In the genomic region with DNA sequence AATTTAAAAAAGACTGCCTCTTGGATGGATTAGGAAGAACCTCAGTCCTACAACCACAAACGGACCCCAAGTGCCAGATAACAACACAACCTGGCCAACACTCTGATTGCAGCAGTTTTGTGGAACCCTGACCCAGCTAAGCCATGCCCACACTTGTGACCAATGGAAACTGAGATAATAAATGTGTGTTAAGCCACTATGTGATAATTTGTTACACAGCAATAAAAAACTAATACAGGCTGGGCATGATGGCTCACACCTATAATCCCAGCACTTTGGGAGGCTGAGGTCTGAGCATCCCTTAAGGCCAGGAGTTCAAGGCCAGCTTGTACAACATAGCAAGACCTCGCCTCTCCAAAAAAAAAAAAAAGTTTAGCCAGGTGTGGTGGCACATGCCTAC, we compare ENCODE assay signal across 29 cellular contexts.
DNase-seq lines count a peak whose midpoint lies in the region; ATAC-seq, FAIRE-seq and TF ChIP-seq lines count a peak whose summit lies in the region.
"Had no signal": no experiment of that assay in that cellular context is flagged by ENCODE, and none has a peak within 500 bp of the region (broad histone marks: within the 10 kb centered on the region; RNA-seq: fewer than 3 reads in every experiment).

No MANE protein-coding gene starts in this region.

- in situ Hi-C loops in GM12878 (cut with MboI) = no loop called here

- H2AFZ ChIP-seq in GM12878 (ENCODE audit: control insufficient read depth, low read depth, low read length) = no peak overlapping the region

- SMC1A ChIA-PET in GM12878 (lab: Charles Lee; ENCODE audit: uncharacterized antibody, unreplicated experiment) = interaction anchor here (0.7 to 1.1 kb wide), 3 partner anchors 13 to 245 kb away, joined by 3 to 5 read pairs (median 4); no protein-coding TSS in a partner anchor

- no peak for ATAC-seq in GM12878
- ATAC-seq: A549; CD8-positive, alpha-beta T cell had no signal

- H3K27ac ChIP-seq in GM12878 (ENCODE audit: control insufficient read depth, insufficient read depth) (no peak overlapping the region), SJCRH30 (no peak overlapping the region)
- H3K27ac ChIP-seq: 22Rv1; A549; BLaER1; BLaER1 treated with 17β-estradiol and CSF1 and Interleukin-3, amounts not matched to agents 10 nM and 100 nM; C4-2B had no signal

- no peak for TF ChIP-seq POLR2A in GM12878 (IDR thresholded peaks at IDR 0.05; ENCODE audit: low read depth, low read length)

- RAD21 ChIA-PET in GM12878 (lab: Charles Lee; ENCODE audit: unreplicated experiment) = no interaction called here

- H3K4me2 ChIP-seq in GM12878 (ENCODE audit: control insufficient read depth, insufficient read depth) = no peak overlapping the region
- H3K4me2 ChIP-seq: A549; BLaER1; BLaER1 treated with 17β-estradiol and CSF1 and Interleukin-3, amounts not matched to agents 10 nM and 100 nM had no signal

- TF ChIP-seq EP300 in GM12878 (IDR thresholded peaks at IDR 0.05; ENCODE audit: borderline replicate concordance in 1 of 2, control insufficient read depth in 1 of 2, low read depth in 2 of 2, low read length in 2 of 2) = no peak

- BruUV-seq in GM12878 (replicated peaks; lab: Mats Ljungman, UMichigan) = no TSS peak

- H4K20me1 ChIP-seq in GM12878 (ENCODE audit: control insufficient read depth, insufficient read depth) = no peaks in the 10 kb centered on the region
- H4K20me1 ChIP-seq: BLaER1; BLaER1 treated with 17β-estradiol and CSF1 and Interleukin-3, amounts not matched to agents 10 nM and 100 nM had no signal

- TF ChIP-seq RAD21 in GM12878 (IDR thresholded peaks at IDR 0.05; ENCODE audit: insufficient read depth, low read depth, low read length) = no peak

- DNase-seq in GM12878 (ENCODE audit: low read depth, low spot score) (no peak), SJCRH30 (no peak)
- DNase-seq: 8988T; ACHN; AML-193; BE2C; C1 segment of cervical spinal cord; Caco-2; Calu3; CD4-positive, alpha-beta memory T cell; CD4-positive, alpha-beta T cell; CD4-positive, CD25-positive, alpha-beta regulatory T cell; CD8-positive, alpha-beta memory T cell; CD8-positive, alpha-beta T cell; COR-L47; DMS 273 treated with DMSO at 0.1 percent for 48 hours; DMS153; DMS53; DMS79; DMS79 treated with DMSO at 0.1 percent for 48 hours; DND-41; EL had no signal

- intact Hi-C loops in GM12878 (cut with micrococcal nuclease; ENCODE audit: unreplicated experiment) = no loop called here

- FAIRE-seq in GM12878 (lab: Jason Lieb, UNC) = no peak
- FAIRE-seq: A204.1, A549, D721Med had no signal

- H3K9ac ChIP-seq in GM12878 (ENCODE audit: control insufficient read depth, insufficient read depth, low read length) = no peak overlapping the region
- H3K9ac ChIP-seq: BLaER1; BLaER1 treated with 17β-estradiol and CSF1 and Interleukin-3, amounts not matched to agents 10 nM and 100 nM had no signal

- CTCF ChIA-PET in GM12878 (lab: Yijun Ruan, JAX) = no interaction called here

- no peak for TF ChIP-seq CTCF in GM12878 (IDR thresholded peaks at IDR 0.05 in 2 of 3, conservative IDR thresholded peaks at IDR 0.05 in 1 of 3; ENCODE audit: control insufficient read depth in 2 of 3, extremely low read depth in 1 of 3, insufficient read depth in 1 of 3, low read depth in 3 of 3, low read length in 3 of 3)

- WGBS in GM12878 (ENCODE audit: insufficient coverage, insufficient replicate concordance, low lambda C conversion rate, missing lambda C conversion rate) = 71% methylated on average over 2 of the region's 2 CpGs

- POLR2A ChIA-PET in GM12878 (lab: Charles Lee) = no interaction called here

- H3K36me3 ChIP-seq in GM12878 (ENCODE audit: control insufficient read depth in 2 of 2, insufficient read depth in 2 of 2, low read length in 1 of 2) (no peaks in the 10 kb centered on the region; a peak in 1 of 4 replicates), SJCRH30 (peaks cover 35% of the 10 kb centered on the region)
- H3K36me3 ChIP-seq: BE2C had no signal

- H3K79me2 ChIP-seq in GM12878 (ENCODE audit: control insufficient read depth, insufficient read depth, low read length) = no peaks in the 10 kb centered on the region

- H3K4me1 ChIP-seq in GM12878 (ENCODE audit: control insufficient read depth, insufficient read depth, low read length) (no peaks in the 10 kb centered on the region), SJCRH30 (no peaks in the 10 kb centered on the region)
- H3K4me1 ChIP-seq: A549; BE2C; BLaER1; BLaER1 treated with 17β-estradiol and CSF1 and Interleukin-3, amounts not matched to agents 10 nM and 100 nM; Caco-2 had no signal

- H3K9me3 ChIP-seq in GM12878 (replicated peaks; ENCODE audit: control insufficient read depth, insufficient read depth, low read length) (no peaks in the 10 kb centered on the region; the same call in 1 of the 3 replicates), SJCRH30 (replicated peaks) (peaks cover 6% of the 10 kb centered on the region)
- H3K9me3 ChIP-seq: BE2C had no signal

- H3K4me3 ChIP-seq in GM12878 = no peak overlapping the region
- no peak overlapping the region for H3K4me3 ChIP-seq in SJCRH30
- H3K4me3 ChIP-seq: A549; BLaER1; BLaER1 treated with 17β-estradiol and CSF1 and Interleukin-3, amounts not matched to agents 10 nM and 100 nM had no signal

- H3K27me3 ChIP-seq in GM12878 (replicated peaks in 1 of 2; ENCODE audit: control insufficient read depth in 2 of 2, insufficient read depth in 2 of 2, low read length in 1 of 2) = no peaks in the 10 kb centered on the region
- no peaks in the 10 kb centered on the region for H3K27me3 ChIP-seq in SJCRH30
- H3K27me3 ChIP-seq: BE2C; BLaER1; BLaER1 treated with 17β-estradiol and CSF1 and Interleukin-3, amounts not matched to agents 10 nM and 100 nM had no signal

TF ChIP-seq in GM12878, 131 proteins besides CTCF, POLR2A, EP300 and RAD21:
- no peak for TF ChIP-seq CREM (IDR thresholded peaks at IDR 0.05; ENCODE audit: low read depth)
- no peak for TF ChIP-seq BACH1 (IDR thresholded peaks at IDR 0.05; ENCODE audit: borderline replicate concordance)
- TF ChIP-seq, protein P1, sequence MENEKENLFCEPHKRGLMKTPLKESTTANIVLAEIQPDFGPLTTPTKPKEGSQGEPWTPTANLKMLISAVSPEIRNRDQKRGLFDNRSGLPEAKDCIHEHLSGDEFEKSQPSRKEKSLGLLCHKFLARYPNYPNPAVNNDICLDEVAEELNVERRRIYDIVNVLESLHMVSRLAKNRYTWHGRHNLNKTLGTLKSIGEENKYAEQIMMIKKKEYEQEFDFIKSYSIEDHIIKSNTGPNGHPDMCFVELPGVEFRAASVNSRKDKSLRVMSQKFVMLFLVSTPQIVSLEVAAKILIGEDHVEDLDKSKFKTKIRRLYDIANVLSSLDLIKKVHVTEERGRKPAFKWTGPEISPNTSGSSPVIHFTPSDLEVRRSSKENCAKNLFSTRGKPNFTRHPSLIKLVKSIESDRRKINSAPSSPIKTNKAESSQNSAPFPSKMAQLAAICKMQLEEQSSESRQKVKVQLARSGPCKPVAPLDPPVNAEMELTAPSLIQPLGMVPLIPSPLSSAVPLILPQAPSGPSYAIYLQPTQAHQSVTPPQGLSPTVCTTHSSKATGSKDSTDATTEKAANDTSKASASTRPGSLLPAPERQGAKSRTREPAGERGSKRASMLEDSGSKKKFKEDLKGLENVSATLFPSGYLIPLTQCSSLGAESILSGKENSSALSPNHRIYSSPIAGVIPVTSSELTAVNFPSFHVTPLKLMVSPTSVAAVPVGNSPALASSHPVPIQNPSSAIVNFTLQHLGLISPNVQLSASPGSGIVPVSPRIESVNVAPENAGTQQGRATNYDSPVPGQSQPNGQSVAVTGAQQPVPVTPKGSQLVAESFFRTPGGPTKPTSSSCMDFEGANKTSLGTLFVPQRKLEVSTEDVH (IDR thresholded peaks at IDR 0.05; ENCODE audit: low read depth, partially characterized antibody) = no peak
- TF ChIP-seq RAD51 (IDR thresholded peaks at IDR 0.05) = no peak
- peak; percentile 87; the same call in 1 of the 2 replicates for TF ChIP-seq NFXL1 (IDR thresholded peaks at IDR 0.05; ENCODE audit: borderline replicate concordance)
- TF ChIP-seq MXI1 (IDR thresholded peaks at IDR 0.05; ENCODE audit: low read depth, low read length) = no peak
